In genomic region chr1:26287033-26287711, GRCh38 we compare ENCODE assay signal across 7 cellular contexts. TPM values are rescaled to one million over a fixed set of nuclear protein-coding genes. Genes with fewer than 3 reads are reported as not detected.
A peak's percentile ranks its signal among the peaks of the same experiment; 100 is the strongest.
DNase-seq lines count a peak whose midpoint lies in the region; ATAC-seq and TF ChIP-seq lines count a peak whose summit lies in the region.

No MANE protein-coding gene starts in this region.

- POLR2A ChIA-PET in activated CD8-positive, alpha-beta T cell treated with anti-CD3 and anti-CD28 coated beads for 36 hours (lab: Charles Lee): interaction anchor here (0.6 to 19.5 kb wide), 7 partner anchors 10 to 1925 kb away, joined by 3 to 284 read pairs (median 44); partner anchors contain the start of genes CD52, SH3BGRL3 and UBXN11

- intact Hi-C loops in activated CD8-positive, alpha-beta T cell treated with anti-CD3 and anti-CD28 coated beads for 36 hours (cut with micrococcal nuclease): no loop called here

- peaks cover 42% of the 10 kb centered on the region for H3K36me3 Mint-ChIP-seq in activated CD8-positive, alpha-beta T cell treated with anti-CD3 and anti-CD28 coated beads for 36 hours (ENCODE audit: low read depth)

- ATAC-seq in GM19043 (IDR thresholded peaks at IDR 0.05; ENCODE audit: low read depth, unreplicated experiment): peak; percentile 42
- ATAC-seq in activated CD8-positive, alpha-beta T cell treated with anti-CD3 and anti-CD28 coated beads for 36 hours: peak; percentile 32

- DNase-seq in HT1080 (ENCODE audit: low read depth) (peak; percentile 32), kidney tubule cell (ENCODE audit: low spot score) (peak; percentile 74), C1 segment of cervical spinal cord (lab: John Stamatoyannopoulos, UW) (no peak), mucosa of gallbladder (ENCODE audit: low spot score) (no peak), cerebellum (ENCODE audit: low spot score) (no peak)
- peak; percentile 93 for DNase-seq in activated CD8-positive, alpha-beta T cell treated with anti-CD3 and anti-CD28 coated beads for 36 hours

- no peak for TF ChIP-seq CTCF in activated CD8-positive, alpha-beta T cell treated with anti-CD3 and anti-CD28 coated beads for 36 hours (IDR thresholded peaks at IDR 0.05)

- peak overlapping the region; percentile 57 for H3K4me3 Mint-ChIP-seq in activated CD8-positive, alpha-beta T cell treated with anti-CD3 and anti-CD28 coated beads for 36 hours

- H3K4me1 Mint-ChIP-seq in activated CD8-positive, alpha-beta T cell treated with anti-CD3 and anti-CD28 coated beads for 36 hours (ENCODE audit: low read depth): peaks cover 95% of the 10 kb centered on the region

- CTCF ChIA-PET in activated CD8-positive, alpha-beta T cell treated with anti-CD3 and anti-CD28 coated beads for 36 hours (lab: Charles Lee): interaction anchor here (1.1 to 10.4 kb wide), 13 partner anchors 8 to 290 kb away, joined by 3 to 227 read pairs (median 13); partner anchors contain the start of genes CD52, CEP85, PAFAH2 and SH3BGRL3

- H3K27me3 Mint-ChIP-seq in activated CD8-positive, alpha-beta T cell treated with anti-CD3 and anti-CD28 coated beads for 36 hours: no peaks in the 10 kb centered on the region

- H3K27ac Mint-ChIP-seq in activated CD8-positive, alpha-beta T cell treated with anti-CD3 and anti-CD28 coated beads for 36 hours: peak overlapping the region; percentile 98

- H3K9me3 Mint-ChIP-seq in activated CD8-positive, alpha-beta T cell treated with anti-CD3 and anti-CD28 coated beads for 36 hours: no peaks in the 10 kb centered on the region

RNA-seq across cellular contexts. Expression of gene SH3BGRL3, which starts 7.3 kb away (rescaled TPM):
- total RNA-seq in HT1080 (2014; rRNA removed; shearing (Covaris generic)): 143 and 314 TPM in 2 replicates
- 384 and 469 TPM in 2 replicates for polyA plus RNA-seq in HT1080 (2015; cell fraction: cytosol; rRNA removed)
- polyA plus RNA-seq in HT1080 (2015; cell fraction: nucleus; rRNA removed): 82.7 and 84.7 TPM in 2 replicates
- total RNA-seq in activated CD8-positive, alpha-beta T cell treated with anti-CD3 and anti-CD28 coated beads for 36 hours: 100 to 1,000 TPM; 309 to 316 TPM
- total RNA-seq in mucosa of gallbladder: 133 TPM
- 13.9 TPM for total RNA-seq in cerebellum

RNA-seq across cellular contexts. Expression of gene UBXN11, which starts 19.3 kb away (rescaled TPM):
- total RNA-seq in HT1080 (2014; rRNA removed; shearing (Covaris generic)): 4.0 and 4.5 TPM in 2 replicates
- polyA plus RNA-seq in HT1080 (2015; cell fraction: cytosol; rRNA removed): 3.3 and 4.4 TPM in 2 replicates
- 33.1 and 35.2 TPM in 2 replicates for polyA plus RNA-seq in HT1080 (2015; cell fraction: nucleus; rRNA removed)
- total RNA-seq in activated CD8-positive, alpha-beta T cell treated with anti-CD3 and anti-CD28 coated beads for 36 hours: 10 to 100 TPM; 24.9 to 26.0 TPM
- total RNA-seq in mucosa of gallbladder: 21.3 TPM
- total RNA-seq in cerebellum: 10.2 TPM

RNA-seq across cellular contexts. Expression of gene CD52, which starts 30.6 kb away (rescaled TPM):
- not detected in 2 replicates for total RNA-seq in HT1080 (2014; rRNA removed; shearing (Covaris generic))
- not detected in 2 replicates for polyA plus RNA-seq in HT1080 (2015; cell fraction: cytosol; rRNA removed)
- not detected in 2 replicates for polyA plus RNA-seq in HT1080 (2015; cell fraction: nucleus; rRNA removed)
- 100 to 1,000 TPM; 324 to 344 TPM for total RNA-seq in activated CD8-positive, alpha-beta T cell treated with anti-CD3 and anti-CD28 coated beads for 36 hours
- total RNA-seq in mucosa of gallbladder: 21.1 TPM
- not detected for total RNA-seq in cerebellum

RNA-seq across cellular contexts. Expression of gene CEP85, which starts 53.2 kb away (rescaled TPM):
- total RNA-seq in HT1080 (2014; rRNA removed; shearing (Covaris generic)): 15.5 and 18.3 TPM in 2 replicates
- polyA plus RNA-seq in HT1080 (2015; cell fraction: cytosol; rRNA removed): 13.2 and 13.4 TPM in 2 replicates
- 47.6 and 51.5 TPM in 2 replicates for polyA plus RNA-seq in HT1080 (2015; cell fraction: nucleus; rRNA removed)
- total RNA-seq in activated CD8-positive, alpha-beta T cell treated with anti-CD3 and anti-CD28 coated beads for 36 hours: 10 to 100 TPM; 32.8 to 33.7 TPM
- total RNA-seq in mucosa of gallbladder (10.0 TPM), cerebellum (18.2 TPM)

Comparison
In these comparisons a context has a peak if more than half of its experiments do, and no peak if none do; other contexts are left out.
1. DNase-seq: peak in HT1080 (single experiment), activated CD8-positive, alpha-beta T cell treated with anti-CD3 and anti-CD28 coated beads for 36 hours (single experiment) and kidney tubule cell (single experiment); none in C1 segment of cervical spinal cord (0 of 14), mucosa of gallbladder (single experiment) and cerebellum (single experiment).
2. RNA of gene CD52, which starts 30.6 kb away (total RNA-seq): 324 to 344 TPM in activated CD8-positive, alpha-beta T cell treated with anti-CD3 and anti-CD28 coated beads for 36 hours and 21.1 TPM in mucosa of gallbladder (single experiment); not detected in HT1080 and not detected in cerebellum (single experiment); every median in the first group is over 10 times any median in the second.